Comparison of ENCODE assay signal across 20 cellular contexts in the genomic region with DNA sequence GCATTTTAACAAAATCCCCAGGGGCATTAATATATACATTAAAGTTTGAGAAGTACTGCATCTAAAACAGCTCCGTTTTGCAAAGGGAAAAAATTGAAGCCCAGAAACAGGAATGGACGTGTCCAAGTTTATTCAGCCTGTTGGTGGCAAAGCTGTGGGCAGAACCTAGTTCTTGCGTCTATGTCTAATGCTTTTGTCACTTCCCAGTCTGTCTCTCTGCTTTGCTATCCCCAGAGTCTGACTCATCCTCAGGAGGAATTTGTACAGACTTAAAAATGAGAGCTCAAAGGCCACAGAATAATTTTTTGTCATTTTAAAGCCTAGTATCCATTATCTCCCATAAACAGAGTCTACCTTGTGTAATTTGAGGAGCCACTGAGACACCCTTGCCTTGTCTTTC.
DNase-seq lines count a peak whose midpoint lies in the region; ATAC-seq and TF ChIP-seq lines count a peak whose summit lies in the region.
"Had no signal": no experiment of that assay in that cellular context is flagged by ENCODE, and none has a peak within 500 bp of the region (broad histone marks: within the 10 kb centered on the region; RNA-seq: fewer than 3 reads in every experiment).

No MANE protein-coding gene starts in this region.

- POLR2A ChIA-PET in BJ (lab: Charles Lee), result no interaction called here

- no peaks in the 10 kb centered on the region for H3K9me3 ChIP-seq in tibial nerve

- 50 to 54% methylated on average over 3 of the region's 3 CpGs for WGBS in tibial nerve, 2 donors

- no peaks in the 10 kb centered on the region for H3K4me1 ChIP-seq in tibial nerve

- no peaks in the 10 kb centered on the region for H3K36me3 ChIP-seq in BJ (ENCODE audit: control insufficient read depth, insufficient read depth, low read length)
- no peaks in the 10 kb centered on the region for H3K36me3 ChIP-seq in tibial nerve

- H3K4me3 ChIP-seq in BJ (ENCODE audit: low read depth, low read length) (no peak overlapping the region), epithelial cell of esophagus (ENCODE audit: low read length) (no peak overlapping the region), tibial nerve (no peak overlapping the region)

- CTCF ChIA-PET in BJ (lab: Yijun Ruan, JAX), result interaction anchor here (1.3 to 1.5 kb wide), 2 partner anchors 9 to 11 kb away, joined by 4 read pairs; no protein-coding TSS in a partner anchor

- H3K9me3 Mint-ChIP-seq in immature natural killer cell, result peaks cover 0 to 7% (median 0%) of the 10 kb centered on the region in 6 donors
- H3K9me3 Mint-ChIP-seq: activated CD4-positive, alpha-beta memory T cell treated with anti-CD3 and anti-CD28 coated beads for 36 hours had no signal

- H3K27ac Mint-ChIP-seq in immature natural killer cell, result no peak overlapping the region
- H3K27ac Mint-ChIP-seq: activated CD4-positive, alpha-beta memory T cell treated with anti-CD3 and anti-CD28 coated beads for 36 hours; naive thymus-derived CD4-positive, alpha-beta T cell had no signal

- DNase-seq in BJ (ENCODE audit: low read depth), result peak; percentile 27
- peak; percentile 88 for DNase-seq in LHCN-M2 (ENCODE audit: low read depth)
- peak; percentile 84 for DNase-seq in epithelial cell of esophagus (ENCODE audit: low read depth)
- peak; percentile 78 for DNase-seq in myocyte (ENCODE audit: low read depth)
- no peak for DNase-seq in SKM-1 treated with dmso at 0.1 percent for 144 hours (lab: John Stamatoyannopoulos, UW; ENCODE audit: unreplicated experiment)
- no peak for DNase-seq in tibial nerve (ENCODE audit: low spot score in 2 of 2)
- no peak for DNase-seq in immature natural killer cell
- DNase-seq: activated CD4-positive, alpha-beta memory T cell treated with anti-CD3 and anti-CD28 coated beads for 36 hours; activated T-cell treated with anti-CD3 and anti-CD28 coated beads, Interleukin-2, amount 50 U/mL, for 48 hours; C1 segment of cervical spinal cord; DMS79; GOT3; Karpas-422; naive thymus-derived CD4-positive, alpha-beta T cell; NCI-H1694; NCI-H510A treated with DMSO at 0.1 percent for 48 hours; OCI-M1; stimulated activated CD4-positive, alpha-beta T cell treated with anti-CD3 and anti-CD28 coated beads, Interleukin-15, amount 100 ng/mL, for 24 hours had no signal

- no peaks in the 10 kb centered on the region for H3K4me1 Mint-ChIP-seq in immature natural killer cell
- H3K4me1 Mint-ChIP-seq: naive thymus-derived CD4-positive, alpha-beta T cell had no signal

- no peak overlapping the region for H3K27ac ChIP-seq in tibial nerve
- H3K27ac ChIP-seq: VCaP had no signal

- H3K4me3 Mint-ChIP-seq in immature natural killer cell, result no peak overlapping the region
- H3K4me3 Mint-ChIP-seq: activated CD4-positive, alpha-beta memory T cell treated with anti-CD3 and anti-CD28 coated beads for 36 hours; naive thymus-derived CD4-positive, alpha-beta T cell had no signal

- H3K36me3 Mint-ChIP-seq in immature natural killer cell, result no peaks in the 10 kb centered on the region
- H3K36me3 Mint-ChIP-seq: activated CD4-positive, alpha-beta memory T cell treated with anti-CD3 and anti-CD28 coated beads for 36 hours; naive thymus-derived CD4-positive, alpha-beta T cell had no signal

- TF ChIP-seq CTCF in BJ (IDR thresholded peaks at IDR 0.05; ENCODE audit: insufficient read depth, low read depth, low read length) (no peak), epithelial cell of esophagus (IDR thresholded peaks at IDR 0.05; ENCODE audit: insufficient read depth, low read depth, low read length, missing control alignments) (no peak), tibial nerve (IDR thresholded peaks at IDR 0.05) (no peak)

- H3K27me3 ChIP-seq in BJ (ENCODE audit: control insufficient read depth, insufficient read depth, low read length) (no peaks in the 10 kb centered on the region), tibial nerve (no peaks in the 10 kb centered on the region)

- ATAC-seq in HG03196 (IDR thresholded peaks at IDR 0.05; ENCODE audit: unreplicated experiment), result no peak
- ATAC-seq: naive thymus-derived CD4-positive, alpha-beta T cell had no signal

- no peak for TF ChIP-seq POLR2A in tibial nerve (IDR thresholded peaks at IDR 0.05)

- no peak for TF ChIP-seq EP300 in tibial nerve (IDR thresholded peaks at IDR 0.05)

- peaks cover 0 to 5% (median 0%) of the 10 kb centered on the region in 3 donors for H3K27me3 Mint-ChIP-seq in immature natural killer cell (ENCODE audit: low read depth in 3 of 3)
- H3K27me3 Mint-ChIP-seq: activated CD4-positive, alpha-beta memory T cell treated with anti-CD3 and anti-CD28 coated beads for 36 hours had no signal

Comparison
In these comparisons a context has a peak if more than half of its experiments do, and no peak if none do; other contexts are left out.
1. DNase-seq: peak in BJ (single experiment), LHCN-M2 (single experiment), epithelial cell of esophagus (single experiment) and myocyte (single experiment); none in SKM-1 treated with dmso at 0.1 percent for 144 hours (single experiment), tibial nerve (0 of 2) and immature natural killer cell (0 of 3).